8 cellular contexts compared by ENCODE assay signal in genomic region chr1:46643368-46643775, GRCh38. TPM values are rescaled to one million over a fixed set of nuclear protein-coding genes. Genes with fewer than 3 reads are reported as not detected.
A peak's percentile ranks its signal among the peaks of the same experiment; 100 is the strongest.
DNase-seq lines count a peak whose midpoint lies in the region; ATAC-seq, FAIRE-seq and TF ChIP-seq lines count a peak whose summit lies in the region.

No MANE protein-coding gene starts in this region.

- TF ChIP-seq POLR2A in endothelial cell of umbilical vein (IDR thresholded peaks at IDR 0.05; ENCODE audit: low read depth, low read length): no peak

- peak; percentile 91 for DNase-seq in ELR (ENCODE audit: low read depth)
- DNase-seq in NCI-H2227 (lab: John Stamatoyannopoulos, UW; ENCODE audit: unreplicated experiment): peak; percentile 81
- DNase-seq in endothelial cell of umbilical vein (ENCODE audit: low read depth, low spot score): peak; percentile 54
- DNase-seq in effector memory CD4-positive, alpha-beta T cell: no peak
- DNase-seq in retina: no peak
- no peak for DNase-seq in activated T-helper 1 cell treated with anti-CD3 and anti-CD28 coated beads, Interleukin-12 subunit alpha, Interleukin-12 subunit beta, Interleukin-2, Interleukin-4 antibody, amounts not matched to agents 30 ng/mL and 10 ng/mL and 1 ng/mL, durations not matched to agents 14 hours and 24 hours and 36 hours (ENCODE audit: low spot score)

- H3K4me1 Mint-ChIP-seq in activated T-helper 1 cell treated with anti-CD3 and anti-CD28 coated beads, Interleukin-12 subunit alpha, Interleukin-12 subunit beta, Interleukin-2, Interleukin-4 antibody, amounts not matched to agents 30 ng/mL and 10 ng/mL and 1 ng/mL, durations not matched to agents 14 hours and 24 hours and 36 hours (ENCODE audit: low read depth): peaks cover 8% of the 10 kb centered on the region

- intact Hi-C loops in endothelial cell of umbilical vein (cut with micrococcal nuclease): no loop called here
- intact Hi-C loops in activated T-helper 1 cell treated with anti-CD3 and anti-CD28 coated beads, Interleukin-12 subunit alpha, Interleukin-12 subunit beta, Interleukin-2, Interleukin-4 antibody, amounts not matched to agents 30 ng/mL and 10 ng/mL and 1 ng/mL, durations not matched to agents 14 hours and 24 hours and 36 hours (cut with micrococcal nuclease): no loop called here

- peaks cover 0 to 3% of the 10 kb centered on the region in 2 experiments for H3K36me3 ChIP-seq in endothelial cell of umbilical vein (ENCODE audit: control insufficient read depth in 2 of 2, extremely low read depth in 1 of 2, insufficient read depth in 2 of 2, low read length in 2 of 2)
- H3K36me3 ChIP-seq in parathyroid adenoma (ENCODE audit: control insufficient read depth, insufficient read depth, low read length): no peaks in the 10 kb centered on the region
- peaks cover 15% of the 10 kb centered on the region for H3K36me3 ChIP-seq in effector memory CD4-positive, alpha-beta T cell (ENCODE audit: control insufficient read depth, insufficient read depth, low read length)

- POLR2A ChIA-PET in endothelial cell of umbilical vein (lab: Charles Lee): no interaction called here

- no peak for FAIRE-seq in endothelial cell of umbilical vein (lab: Jason Lieb, UNC)

- H3K4me2 ChIP-seq in endothelial cell of umbilical vein (ENCODE audit: insufficient read depth, low read length) (no peak overlapping the region), parathyroid adenoma (ENCODE audit: low read length) (peak overlapping the region; percentile 37)

- no TSS peak for BruUV-seq in endothelial cell of umbilical vein (replicated peaks; lab: Mats Ljungman, UMichigan)

- H3K9me3 ChIP-seq in endothelial cell of umbilical vein (replicated peaks; ENCODE audit: control insufficient read depth, insufficient read depth, low read length) (no peaks in the 10 kb centered on the region), parathyroid adenoma (ENCODE audit: control insufficient read depth, low read length) (no peaks in the 10 kb centered on the region)
- H3K9me3 ChIP-seq in effector memory CD4-positive, alpha-beta T cell (ENCODE audit: control insufficient read depth, low read length): no peaks in the 10 kb centered on the region

- no peaks in the 10 kb centered on the region for H3K9me1 ChIP-seq in endothelial cell of umbilical vein (replicated peaks; ENCODE audit: control insufficient read depth, extremely low read depth, insufficient read depth, low read length)

- peaks cover 38% of the 10 kb centered on the region for H3K36me3 Mint-ChIP-seq in activated T-helper 1 cell treated with anti-CD3 and anti-CD28 coated beads, Interleukin-12 subunit alpha, Interleukin-12 subunit beta, Interleukin-2, Interleukin-4 antibody, amounts not matched to agents 30 ng/mL and 10 ng/mL and 1 ng/mL, durations not matched to agents 14 hours and 24 hours and 36 hours (ENCODE audit: low read depth)

- H3K9ac ChIP-seq in endothelial cell of umbilical vein (replicated peaks; ENCODE audit: extremely low read depth, insufficient read depth, low read length): no peak overlapping the region
- no peak overlapping the region for H3K9ac ChIP-seq in parathyroid adenoma

- H3K4me3 Mint-ChIP-seq in activated T-helper 1 cell treated with anti-CD3 and anti-CD28 coated beads, Interleukin-12 subunit alpha, Interleukin-12 subunit beta, Interleukin-2, Interleukin-4 antibody, amounts not matched to agents 30 ng/mL and 10 ng/mL and 1 ng/mL, durations not matched to agents 14 hours and 24 hours and 36 hours: no peak overlapping the region

- H3K4me3 ChIP-seq in endothelial cell of umbilical vein (replicated peaks in 1 of 3; ENCODE audit: insufficient read depth in 1 of 3, low read depth in 1 of 3, low read length in 3 of 3): no peak overlapping the region
- H3K4me3 ChIP-seq in parathyroid adenoma (ENCODE audit: low read depth, low read length): peak overlapping the region; percentile 9
- H3K4me3 ChIP-seq in effector memory CD4-positive, alpha-beta T cell (ENCODE audit: insufficient read depth, low read depth, low read length, poor library complexity, severe bottlenecking): no peak overlapping the region

- CTCF ChIA-PET in endothelial cell of umbilical vein (lab: Charles Lee): interaction anchor here (1.3 kb wide), 1 partner anchor 9 kb away, joined by 6 read pairs; no protein-coding TSS in a partner anchor

- H3K79me2 ChIP-seq in endothelial cell of umbilical vein (ENCODE audit: control insufficient read depth, insufficient read depth, low read length): no peaks in the 10 kb centered on the region
- H3K79me2 ChIP-seq in parathyroid adenoma: no peaks in the 10 kb centered on the region

- H3K27me3 Mint-ChIP-seq in activated T-helper 1 cell treated with anti-CD3 and anti-CD28 coated beads, Interleukin-12 subunit alpha, Interleukin-12 subunit beta, Interleukin-2, Interleukin-4 antibody, amounts not matched to agents 30 ng/mL and 10 ng/mL and 1 ng/mL, durations not matched to agents 14 hours and 24 hours and 36 hours (ENCODE audit: insufficient read depth): no peaks in the 10 kb centered on the region

- H3K4me1 ChIP-seq in endothelial cell of umbilical vein (ENCODE audit: control insufficient read depth, extremely low read depth, insufficient read depth, low read length) (no peaks in the 10 kb centered on the region), parathyroid adenoma (no peaks in the 10 kb centered on the region)
- no peaks in the 10 kb centered on the region for H3K4me1 ChIP-seq in effector memory CD4-positive, alpha-beta T cell (ENCODE audit: control insufficient read depth, insufficient read depth, low read length, poor library complexity, severe bottlenecking)

- TF ChIP-seq CTCF in endothelial cell of umbilical vein (IDR thresholded peaks at IDR 0.05; ENCODE audit: extremely low read depth in 1 of 2, insufficient read depth in 1 of 2, low read depth in 1 of 2, low read length in 2 of 2): no peak
- TF ChIP-seq CTCF in parathyroid adenoma (IDR thresholded peaks at IDR 0.05): no peak

- dilution Hi-C loops in endothelial cell of umbilical vein (cut with MboI; ENCODE audit: extremely low pct_ligation_motif_present, low sequenced_read_pairs): no loop called here

- no peak for ATAC-seq in HG03097 (IDR thresholded peaks at IDR 0.05; ENCODE audit: low FRiP score, unreplicated experiment)

- H4K20me1 ChIP-seq in endothelial cell of umbilical vein (replicated peaks; ENCODE audit: control insufficient read depth, extremely low read depth, insufficient read depth, low read length): no peaks in the 10 kb centered on the region

- H3K27me3 ChIP-seq in endothelial cell of umbilical vein (ENCODE audit: control insufficient read depth in 2 of 2, insufficient read depth in 2 of 2, low read length in 2 of 2) (no peaks in the 10 kb centered on the region), parathyroid adenoma (ENCODE audit: control insufficient read depth, insufficient read depth, low read length) (no peaks in the 10 kb centered on the region)
- H3K27me3 ChIP-seq in effector memory CD4-positive, alpha-beta T cell (replicated peaks; ENCODE audit: control insufficient read depth, insufficient read depth, low read length, poor library complexity, severe bottlenecking): no peaks in the 10 kb centered on the region

- H2AFZ ChIP-seq in endothelial cell of umbilical vein (ENCODE audit: low read depth, low read length) (no peak overlapping the region), parathyroid adenoma (no peak overlapping the region)

- H3K27ac ChIP-seq in endothelial cell of umbilical vein (ENCODE audit: insufficient read depth, low read depth, low read length): no peak overlapping the region
- peak overlapping the region; percentile 19 for H3K27ac ChIP-seq in parathyroid adenoma
- H3K27ac ChIP-seq in effector memory CD4-positive, alpha-beta T cell (ENCODE audit: insufficient read depth, low read length, poor library complexity, severe bottlenecking): no peak overlapping the region

- H3K9me3 Mint-ChIP-seq in activated T-helper 1 cell treated with anti-CD3 and anti-CD28 coated beads, Interleukin-12 subunit alpha, Interleukin-12 subunit beta, Interleukin-2, Interleukin-4 antibody, amounts not matched to agents 30 ng/mL and 10 ng/mL and 1 ng/mL, durations not matched to agents 14 hours and 24 hours and 36 hours: peaks cover 5% of the 10 kb centered on the region

- no peak overlapping the region for H3K27ac Mint-ChIP-seq in activated T-helper 1 cell treated with anti-CD3 and anti-CD28 coated beads, Interleukin-12 subunit alpha, Interleukin-12 subunit beta, Interleukin-2, Interleukin-4 antibody, amounts not matched to agents 30 ng/mL and 10 ng/mL and 1 ng/mL, durations not matched to agents 14 hours and 24 hours and 36 hours

RNA-seq across cellular contexts. Expression of gene ATPAF1, which starts 24.8 kb away (rescaled TPM):
- total RNA-seq in endothelial cell of umbilical vein: 28.4 and 29.6 TPM in 2 replicates
- polyA plus RNA-seq in endothelial cell of umbilical vein: 28.3 and 31.5 TPM in 2 replicates
- polyA plus RNA-seq in endothelial cell of umbilical vein (2011; cell fraction: cytosol; rRNA removed): 43.6 and 50.5 TPM in 2 replicates
- 28.4 and 35.1 TPM in 2 replicates for polyA plus RNA-seq in endothelial cell of umbilical vein (2011; cell fraction: nucleus; rRNA removed)
- polyA plus RNA-seq in endothelial cell of umbilical vein (2012): 25.5 and 33.3 TPM in 2 replicates
- 28.5 and 28.9 TPM in 2 replicates for polyA minus RNA-seq in endothelial cell of umbilical vein
- 26.0 TPM for polyA minus RNA-seq in endothelial cell of umbilical vein (2011; cell fraction: cytosol; rRNA and poly(A)+ RNA removed)
- polyA minus RNA-seq in endothelial cell of umbilical vein (2011; cell fraction: nucleus; rRNA and poly(A)+ RNA removed): 19.5 and 28.5 TPM in 2 replicates
- 40.9 and 46.3 TPM in 2 replicates for total RNA-seq in activated T-helper 1 cell treated with anti-CD3 and anti-CD28 coated beads, Interleukin-12 subunit alpha, Interleukin-12 subunit beta, Interleukin-2, Interleukin-4 antibody, amounts not matched to agents 30 ng/mL and 10 ng/mL and 1 ng/mL, durations not matched to agents 14 hours and 24 hours and 36 hours

RNA-seq across cellular contexts. Expression of gene MOB3C, which starts 26.8 kb away (rescaled TPM):
- 6.5 and 8.4 TPM in 2 replicates for total RNA-seq in endothelial cell of umbilical vein
- polyA plus RNA-seq in endothelial cell of umbilical vein: 6.1 and 7.0 TPM in 2 replicates
- polyA plus RNA-seq in endothelial cell of umbilical vein (2011; cell fraction: cytosol; rRNA removed): 4.3 and 5.0 TPM in 2 replicates
- polyA plus RNA-seq in endothelial cell of umbilical vein (2011; cell fraction: nucleus; rRNA removed): 9.3 and 10.8 TPM in 2 replicates
- 2.5 and 4.1 TPM in 2 replicates for polyA plus RNA-seq in endothelial cell of umbilical vein (2012)
- polyA minus RNA-seq in endothelial cell of umbilical vein: 6.0 and 7.1 TPM in 2 replicates
- polyA minus RNA-seq in endothelial cell of umbilical vein (2011; cell fraction: cytosol; rRNA and poly(A)+ RNA removed): 4.4 TPM
- polyA minus RNA-seq in endothelial cell of umbilical vein (2011; cell fraction: nucleus; rRNA and poly(A)+ RNA removed): 5.7 and 8.9 TPM in 2 replicates
- total RNA-seq in activated T-helper 1 cell treated with anti-CD3 and anti-CD28 coated beads, Interleukin-12 subunit alpha, Interleukin-12 subunit beta, Interleukin-2, Interleukin-4 antibody, amounts not matched to agents 30 ng/mL and 10 ng/mL and 1 ng/mL, durations not matched to agents 14 hours and 24 hours and 36 hours: 16.9 and 17.0 TPM in 2 replicates

RNA-seq across cellular contexts. Expression of gene TEX38, which starts 28.3 kb away (rescaled TPM):
- not detected in 2 replicates for total RNA-seq in endothelial cell of umbilical vein
- not detected in 2 replicates for polyA plus RNA-seq in endothelial cell of umbilical vein
- not detected in 2 replicates for polyA plus RNA-seq in endothelial cell of umbilical vein (2011; cell fraction: cytosol; rRNA removed)
- polyA plus RNA-seq in endothelial cell of umbilical vein (2011; cell fraction: nucleus; rRNA removed): not detected in 2 replicates
- not detected in 2 replicates for polyA plus RNA-seq in endothelial cell of umbilical vein (2012)
- not detected in 2 replicates for polyA minus RNA-seq in endothelial cell of umbilical vein
- not detected for polyA minus RNA-seq in endothelial cell of umbilical vein (2011; cell fraction: cytosol; rRNA and poly(A)+ RNA removed)
- polyA minus RNA-seq in endothelial cell of umbilical vein (2011; cell fraction: nucleus; rRNA and poly(A)+ RNA removed): not detected in 2 replicates
- total RNA-seq in activated T-helper 1 cell treated with anti-CD3 and anti-CD28 coated beads, Interleukin-12 subunit alpha, Interleukin-12 subunit beta, Interleukin-2, Interleukin-4 antibody, amounts not matched to agents 30 ng/mL and 10 ng/mL and 1 ng/mL, durations not matched to agents 14 hours and 24 hours and 36 hours: 0.18 TPM in 1 of 2 replicates, not detected in the other

RNA-seq across cellular contexts. Expression of gene MKNK1, which starts 39.3 kb away (rescaled TPM):
- total RNA-seq in endothelial cell of umbilical vein: 37.3 and 42.6 TPM in 2 replicates
- polyA plus RNA-seq in endothelial cell of umbilical vein: 28.9 and 32.9 TPM in 2 replicates
- 21.7 and 25.8 TPM in 2 replicates for polyA plus RNA-seq in endothelial cell of umbilical vein (2011; cell fraction: cytosol; rRNA removed)
- polyA plus RNA-seq in endothelial cell of umbilical vein (2011; cell fraction: nucleus; rRNA removed): 116 and 119 TPM in 2 replicates
- polyA plus RNA-seq in endothelial cell of umbilical vein (2012): 26.3 and 35.3 TPM in 2 replicates
- polyA minus RNA-seq in endothelial cell of umbilical vein: 31.5 and 38.8 TPM in 2 replicates
- 10.1 TPM for polyA minus RNA-seq in endothelial cell of umbilical vein (2011; cell fraction: cytosol; rRNA and poly(A)+ RNA removed)
- polyA minus RNA-seq in endothelial cell of umbilical vein (2011; cell fraction: nucleus; rRNA and poly(A)+ RNA removed): 30.6 and 32.6 TPM in 2 replicates
- total RNA-seq in activated T-helper 1 cell treated with anti-CD3 and anti-CD28 coated beads, Interleukin-12 subunit alpha, Interleukin-12 subunit beta, Interleukin-2, Interleukin-4 antibody, amounts not matched to agents 30 ng/mL and 10 ng/mL and 1 ng/mL, durations not matched to agents 14 hours and 24 hours and 36 hours: 48.7 TPM in 2 replicates

Comparison
In these comparisons a context has a peak if more than half of its experiments do, and no peak if none do; other contexts are left out.
1. DNase-seq: peak in ELR (single experiment), NCI-H2227 (single experiment) and endothelial cell of umbilical vein (single experiment); none in effector memory CD4-positive, alpha-beta T cell (0 of 3), retina (single experiment) and activated T-helper 1 cell treated with anti-CD3 and anti-CD28 coated beads, Interleukin-12 subunit alpha, Interleukin-12 subunit beta, Interleukin-2, Interleukin-4 antibody, amounts not matched to agents 30 ng/mL and 10 ng/mL and 1 ng/mL, durations not matched to agents 14 hours and 24 hours and 36 hours (single experiment).